1 cellular context compared by ENCODE assay signal in the genomic region with DNA sequence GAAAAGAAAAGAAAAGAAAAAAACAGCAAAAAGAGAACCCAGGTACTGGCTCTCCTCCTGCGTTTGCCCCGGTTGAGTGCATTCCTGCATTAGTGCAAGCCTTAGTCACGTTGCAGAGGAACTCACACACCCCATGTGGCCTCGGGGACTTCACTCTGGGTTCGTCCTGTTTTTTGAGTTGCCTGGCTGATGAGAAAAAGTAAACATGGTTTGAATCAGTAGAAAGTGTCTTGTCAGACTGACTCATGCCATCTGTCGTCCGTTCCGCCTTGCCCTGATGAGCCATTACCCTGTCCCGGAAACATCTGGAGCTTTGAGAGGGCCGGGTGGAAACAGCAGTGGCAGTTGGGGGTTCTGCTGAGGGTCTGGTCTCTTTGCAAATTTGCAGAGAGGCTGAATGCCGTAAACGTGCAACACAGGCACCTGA.
TF ChIP-seq lines count a peak whose summit lies in the region.

No MANE protein-coding gene starts in this region.

TF ChIP-seq in HepG2, 621 proteins besides CTCF, POLR2A, EP300 and RAD21 (continued from another document and continues in another):
- TF ChIP-seq, protein P1, sequence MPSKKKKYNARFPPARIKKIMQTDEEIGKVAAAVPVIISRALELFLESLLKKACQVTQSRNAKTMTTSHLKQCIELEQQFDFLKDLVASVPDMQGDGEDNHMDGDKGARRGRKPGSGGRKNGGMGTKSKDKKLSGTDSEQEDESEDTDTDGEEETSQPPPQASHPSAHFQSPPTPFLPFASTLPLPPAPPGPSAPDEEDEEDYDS (CRISPR knock-in tag; IDR thresholded peaks at IDR 0.05), result no peak
- no peak for TF ChIP-seq ZNF703 (CRISPR knock-in tag; IDR thresholded peaks at IDR 0.05; ENCODE audit: borderline replicate concordance)
- no peak for TF ChIP-seq ZNF34 (CRISPR knock-in tag; IDR thresholded peaks at IDR 0.05; ENCODE audit: borderline replicate concordance)
- no peak for TF ChIP-seq ZNF251 (CRISPR knock-in tag; IDR thresholded peaks at IDR 0.05)
- TF ChIP-seq POLR2AphosphoS2 (IDR thresholded peaks at IDR 0.05; ENCODE audit: low read depth, low read length), result no peak
- no peak for TF ChIP-seq ZNF10 (CRISPR knock-in tag; IDR thresholded peaks at IDR 0.05; ENCODE audit: borderline replicate concordance, low read depth)
- no peak for TF ChIP-seq RBAK (CRISPR knock-in tag; IDR thresholded peaks at IDR 0.05)
- TF ChIP-seq HHEX (CRISPR knock-in tag; IDR thresholded peaks at IDR 0.05), result no peak
- TF ChIP-seq XBP1 (CRISPR knock-in tag; IDR thresholded peaks at IDR 0.05), result no peak
- no peak for TF ChIP-seq ZNF709 (CRISPR knock-in tag; IDR thresholded peaks at IDR 0.05)
- TF ChIP-seq KDM3A (CRISPR knock-in tag; IDR thresholded peaks at IDR 0.05; ENCODE audit: low read depth), result no peak
- TF ChIP-seq ZFP36L2 (CRISPR knock-in tag; IDR thresholded peaks at IDR 0.05), result no peak
- no peak for TF ChIP-seq ZNF501 (CRISPR knock-in tag; IDR thresholded peaks at IDR 0.05)
- TF ChIP-seq, protein P2, sequence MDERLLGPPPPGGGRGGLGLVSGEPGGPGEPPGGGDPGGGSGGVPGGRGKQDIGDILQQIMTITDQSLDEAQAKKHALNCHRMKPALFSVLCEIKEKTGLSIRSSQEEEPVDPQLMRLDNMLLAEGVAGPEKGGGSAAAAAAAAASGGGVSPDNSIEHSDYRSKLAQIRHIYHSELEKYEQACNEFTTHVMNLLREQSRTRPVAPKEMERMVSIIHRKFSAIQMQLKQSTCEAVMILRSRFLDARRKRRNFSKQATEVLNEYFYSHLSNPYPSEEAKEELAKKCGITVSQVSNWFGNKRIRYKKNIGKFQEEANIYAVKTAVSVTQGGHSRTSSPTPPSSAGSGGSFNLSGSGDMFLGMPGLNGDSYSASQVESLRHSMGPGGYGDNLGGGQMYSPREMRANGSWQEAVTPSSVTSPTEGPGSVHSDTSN (CRISPR knock-in tag; IDR thresholded peaks at IDR 0.05), result no peak
- TF ChIP-seq BRD4 (CRISPR knock-in tag; IDR thresholded peaks at IDR 0.05), result no peak
- no peak for TF ChIP-seq TP53 (CRISPR knock-in tag; conservative IDR thresholded peaks at IDR 0.05)
- TF ChIP-seq MAZ (IDR thresholded peaks at IDR 0.05; ENCODE audit: borderline replicate concordance, low read depth, low read length), result no peak
- no peak for TF ChIP-seq MAZ (CRISPR knock-in tag; IDR thresholded peaks at IDR 0.05; ENCODE audit: low read depth)
- TF ChIP-seq ZNF652 (CRISPR knock-in tag; IDR thresholded peaks at IDR 0.05; ENCODE audit: borderline replicate concordance, low read depth), result no peak
- TF ChIP-seq RARG (CRISPR knock-in tag; IDR thresholded peaks at IDR 0.05; ENCODE audit: low read depth), result no peak
- no peak for TF ChIP-seq HNRNPL (IDR thresholded peaks at IDR 0.05; ENCODE audit: low read depth, low read length)
- no peak for TF ChIP-seq ZNF557 (CRISPR knock-in tag; IDR thresholded peaks at IDR 0.05)
- no peak for TF ChIP-seq ZNF607 (CRISPR knock-in tag; IDR thresholded peaks at IDR 0.05; ENCODE audit: borderline replicate concordance)
- TF ChIP-seq ZNF335 (CRISPR knock-in tag; IDR thresholded peaks at IDR 0.05), result no peak
- TF ChIP-seq ZNF143 (CRISPR knock-in tag; IDR thresholded peaks at IDR 0.05), result no peak
- TF ChIP-seq PLRG1 (conservative IDR thresholded peaks at IDR 0.05), result no peak
- peak; percentile 38 for TF ChIP-seq MAFF (IDR thresholded peaks at IDR 0.05; ENCODE audit: low read depth, low read length)
- TF ChIP-seq ZNF713 (CRISPR knock-in tag; IDR thresholded peaks at IDR 0.05), result no peak
- TF ChIP-seq RXRB (CRISPR knock-in tag; IDR thresholded peaks at IDR 0.05; ENCODE audit: borderline replicate concordance), result peak; percentile 54; the same call in 1 of the 2 replicates
- no peak for TF ChIP-seq SATB2 (CRISPR knock-in tag; IDR thresholded peaks at IDR 0.05)
- TF ChIP-seq TAF15 (IDR thresholded peaks at IDR 0.05; ENCODE audit: low read depth, low read length, poor library complexity, severe bottlenecking), result no peak
- no peak for TF ChIP-seq JUNB (CRISPR knock-in tag; IDR thresholded peaks at IDR 0.05; ENCODE audit: borderline replicate concordance)
- TF ChIP-seq ATF7 (IDR thresholded peaks at IDR 0.05), result no peak
- TF ChIP-seq ATF7 (CRISPR knock-in tag; IDR thresholded peaks at IDR 0.05), result no peak
- TF ChIP-seq ZNF549 (CRISPR knock-in tag; IDR thresholded peaks at IDR 0.05), result no peak
- TF ChIP-seq, protein P3, sequence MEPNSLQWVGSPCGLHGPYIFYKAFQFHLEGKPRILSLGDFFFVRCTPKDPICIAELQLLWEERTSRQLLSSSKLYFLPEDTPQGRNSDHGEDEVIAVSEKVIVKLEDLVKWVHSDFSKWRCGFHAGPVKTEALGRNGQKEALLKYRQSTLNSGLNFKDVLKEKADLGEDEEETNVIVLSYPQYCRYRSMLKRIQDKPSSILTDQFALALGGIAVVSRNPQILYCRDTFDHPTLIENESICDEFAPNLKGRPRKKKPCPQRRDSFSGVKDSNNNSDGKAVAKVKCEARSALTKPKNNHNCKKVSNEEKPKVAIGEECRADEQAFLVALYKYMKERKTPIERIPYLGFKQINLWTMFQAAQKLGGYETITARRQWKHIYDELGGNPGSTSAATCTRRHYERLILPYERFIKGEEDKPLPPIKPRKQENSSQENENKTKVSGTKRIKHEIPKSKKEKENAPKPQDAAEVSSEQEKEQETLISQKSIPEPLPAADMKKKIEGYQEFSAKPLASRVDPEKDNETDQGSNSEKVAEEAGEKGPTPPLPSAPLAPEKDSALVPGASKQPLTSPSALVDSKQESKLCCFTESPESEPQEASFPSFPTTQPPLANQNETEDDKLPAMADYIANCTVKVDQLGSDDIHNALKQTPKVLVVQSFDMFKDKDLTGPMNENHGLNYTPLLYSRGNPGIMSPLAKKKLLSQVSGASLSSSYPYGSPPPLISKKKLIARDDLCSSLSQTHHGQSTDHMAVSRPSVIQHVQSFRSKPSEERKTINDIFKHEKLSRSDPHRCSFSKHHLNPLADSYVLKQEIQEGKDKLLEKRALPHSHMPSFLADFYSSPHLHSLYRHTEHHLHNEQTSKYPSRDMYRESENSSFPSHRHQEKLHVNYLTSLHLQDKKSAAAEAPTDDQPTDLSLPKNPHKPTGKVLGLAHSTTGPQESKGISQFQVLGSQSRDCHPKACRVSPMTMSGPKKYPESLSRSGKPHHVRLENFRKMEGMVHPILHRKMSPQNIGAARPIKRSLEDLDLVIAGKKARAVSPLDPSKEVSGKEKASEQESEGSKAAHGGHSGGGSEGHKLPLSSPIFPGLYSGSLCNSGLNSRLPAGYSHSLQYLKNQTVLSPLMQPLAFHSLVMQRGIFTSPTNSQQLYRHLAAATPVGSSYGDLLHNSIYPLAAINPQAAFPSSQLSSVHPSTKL (CRISPR knock-in tag; IDR thresholded peaks at IDR 0.05), result peak; percentile 57
- TF ChIP-seq ZSCAN30 (CRISPR knock-in tag; IDR thresholded peaks at IDR 0.05), result no peak
- no peak for TF ChIP-seq ZNF781 (CRISPR knock-in tag; IDR thresholded peaks at IDR 0.05; ENCODE audit: borderline replicate concordance, not compliant biosample characterization)
- no peak for TF ChIP-seq ZNF224 (CRISPR knock-in tag; IDR thresholded peaks at IDR 0.05)
- no peak for TF ChIP-seq CREB1 (IDR thresholded peaks at IDR 0.05)
- no peak for TF ChIP-seq CREB1 (CRISPR knock-in tag; IDR thresholded peaks at IDR 0.05)
- TF ChIP-seq, protein P4, sequence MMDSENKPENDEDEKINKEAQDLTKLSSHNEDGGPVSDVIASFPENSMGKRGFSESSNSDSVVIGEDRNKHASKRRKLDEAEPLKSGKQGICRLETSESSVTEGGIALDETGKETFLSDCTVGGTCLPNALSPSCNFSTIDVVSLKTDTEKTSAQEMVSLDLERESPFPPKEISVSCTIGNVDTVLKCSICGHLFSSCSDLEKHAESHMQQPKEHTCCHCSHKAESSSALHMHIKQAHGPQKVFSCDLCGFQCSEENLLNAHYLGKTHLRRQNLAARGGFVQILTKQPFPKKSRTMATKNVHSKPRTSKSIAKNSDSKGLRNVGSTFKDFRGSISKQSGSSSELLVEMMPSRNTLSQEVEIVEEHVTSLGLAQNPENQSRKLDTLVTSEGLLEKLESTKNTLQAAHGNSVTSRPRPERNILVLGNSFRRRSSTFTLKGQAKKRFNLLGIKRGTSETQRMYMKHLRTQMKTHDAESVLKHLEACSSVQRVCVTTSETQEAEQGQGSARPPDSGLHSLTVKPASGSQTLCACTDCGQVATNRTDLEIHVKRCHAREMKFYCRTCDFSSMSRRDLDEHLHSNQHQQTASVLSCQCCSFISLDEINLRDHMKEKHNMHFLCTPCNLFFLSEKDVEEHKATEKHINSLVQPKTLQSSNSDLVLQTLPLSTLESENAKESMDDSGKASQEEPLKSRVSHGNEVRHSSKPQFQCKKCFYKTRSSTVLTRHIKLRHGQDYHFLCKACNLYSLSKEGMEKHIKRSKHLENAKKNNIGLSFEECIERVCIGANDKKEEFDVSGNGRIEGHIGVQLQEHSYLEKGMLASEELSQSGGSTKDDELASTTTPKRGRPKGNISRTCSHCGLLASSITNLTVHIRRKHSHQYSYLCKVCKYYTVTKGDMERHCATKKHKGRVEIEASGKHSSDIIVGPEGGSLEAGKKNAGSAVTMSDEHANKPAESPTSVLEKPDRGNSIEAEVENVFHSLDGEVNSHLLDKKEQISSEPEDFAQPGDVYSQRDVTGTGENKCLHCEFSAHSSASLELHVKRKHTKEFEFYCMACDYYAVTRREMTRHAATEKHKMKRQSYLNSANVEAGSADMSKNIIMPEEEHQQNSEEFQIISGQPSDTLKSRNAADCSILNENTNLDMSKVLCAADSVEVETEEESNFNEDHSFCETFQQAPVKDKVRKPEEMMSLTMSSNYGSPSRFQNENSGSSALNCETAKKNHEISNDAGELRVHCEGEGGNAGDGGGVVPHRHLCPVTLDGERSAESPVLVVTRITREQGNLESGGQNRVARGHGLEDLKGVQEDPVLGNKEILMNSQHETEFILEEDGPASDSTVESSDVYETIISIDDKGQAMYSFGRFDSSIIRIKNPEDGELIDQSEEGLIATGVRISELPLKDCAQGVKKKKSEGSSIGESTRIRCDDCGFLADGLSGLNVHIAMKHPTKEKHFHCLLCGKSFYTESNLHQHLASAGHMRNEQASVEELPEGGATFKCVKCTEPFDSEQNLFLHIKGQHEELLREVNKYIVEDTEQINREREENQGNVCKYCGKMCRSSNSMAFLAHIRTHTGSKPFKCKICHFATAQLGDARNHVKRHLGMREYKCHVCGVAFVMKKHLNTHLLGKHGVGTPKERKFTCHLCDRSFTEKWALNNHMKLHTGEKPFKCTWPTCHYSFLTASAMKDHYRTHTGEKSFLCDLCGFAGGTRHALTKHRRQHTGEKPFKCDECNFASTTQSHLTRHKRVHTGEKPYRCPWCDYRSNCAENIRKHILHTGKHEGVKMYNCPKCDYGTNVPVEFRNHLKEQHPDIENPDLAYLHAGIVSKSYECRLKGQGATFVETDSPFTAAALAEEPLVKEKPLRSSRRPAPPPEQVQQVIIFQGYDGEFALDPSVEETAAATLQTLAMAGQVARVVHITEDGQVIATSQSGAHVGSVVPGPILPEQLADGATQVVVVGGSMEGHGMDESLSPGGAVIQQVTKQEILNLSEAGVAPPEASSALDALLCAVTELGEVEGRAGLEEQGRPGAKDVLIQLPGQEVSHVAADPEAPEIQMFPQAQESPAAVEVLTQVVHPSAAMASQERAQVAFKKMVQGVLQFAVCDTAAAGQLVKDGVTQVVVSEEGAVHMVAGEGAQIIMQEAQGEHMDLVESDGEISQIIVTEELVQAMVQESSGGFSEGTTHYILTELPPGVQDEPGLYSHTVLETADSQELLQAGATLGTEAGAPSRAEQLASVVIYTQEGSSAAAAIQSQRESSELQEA (CRISPR knock-in tag; IDR thresholded peaks at IDR 0.05; ENCODE audit: not compliant biosample characterization), result no peak
- TF ChIP-seq ZNF546 (CRISPR knock-in tag; conservative IDR thresholded peaks at IDR 0.05), result no peak
- TF ChIP-seq, protein P5, sequence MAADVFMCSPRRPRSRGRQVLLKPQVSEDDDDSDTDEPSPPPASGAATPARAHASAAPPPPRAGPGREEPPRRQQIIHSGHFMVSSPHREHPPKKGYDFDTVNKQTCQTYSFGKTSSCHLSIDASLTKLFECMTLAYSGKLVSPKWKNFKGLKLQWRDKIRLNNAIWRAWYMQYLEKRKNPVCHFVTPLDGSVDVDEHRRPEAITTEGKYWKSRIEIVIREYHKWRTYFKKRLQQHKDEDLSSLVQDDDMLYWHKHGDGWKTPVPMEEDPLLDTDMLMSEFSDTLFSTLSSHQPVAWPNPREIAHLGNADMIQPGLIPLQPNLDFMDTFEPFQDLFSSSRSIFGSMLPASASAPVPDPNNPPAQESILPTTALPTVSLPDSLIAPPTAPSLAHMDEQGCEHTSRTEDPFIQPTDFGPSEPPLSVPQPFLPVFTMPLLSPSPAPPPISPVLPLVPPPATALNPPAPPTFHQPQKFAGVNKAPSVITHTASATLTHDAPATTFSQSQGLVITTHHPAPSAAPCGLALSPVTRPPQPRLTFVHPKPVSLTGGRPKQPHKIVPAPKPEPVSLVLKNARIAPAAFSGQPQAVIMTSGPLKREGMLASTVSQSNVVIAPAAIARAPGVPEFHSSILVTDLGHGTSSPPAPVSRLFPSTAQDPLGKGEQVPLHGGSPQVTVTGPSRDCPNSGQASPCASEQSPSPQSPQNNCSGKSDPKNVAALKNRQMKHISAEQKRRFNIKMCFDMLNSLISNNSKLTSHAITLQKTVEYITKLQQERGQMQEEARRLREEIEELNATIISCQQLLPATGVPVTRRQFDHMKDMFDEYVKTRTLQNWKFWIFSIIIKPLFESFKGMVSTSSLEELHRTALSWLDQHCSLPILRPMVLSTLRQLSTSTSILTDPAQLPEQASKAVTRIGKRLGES (CRISPR knock-in tag; IDR thresholded peaks at IDR 0.05; ENCODE audit: borderline replicate concordance), result no peak
- no peak for TF ChIP-seq ZBTB21 (CRISPR knock-in tag; IDR thresholded peaks at IDR 0.05)
- TF ChIP-seq ZFP90 (CRISPR knock-in tag; IDR thresholded peaks at IDR 0.05; ENCODE audit: borderline replicate concordance), result no peak
- 0 out of 4 replicates have a peak, but pooled peaks of 1 of the 2 experiments have one; percentile 38 for TF ChIP-seq KLF16 (CRISPR knock-in tag; IDR thresholded peaks at IDR 0.05)
- TF ChIP-seq, protein P6, sequence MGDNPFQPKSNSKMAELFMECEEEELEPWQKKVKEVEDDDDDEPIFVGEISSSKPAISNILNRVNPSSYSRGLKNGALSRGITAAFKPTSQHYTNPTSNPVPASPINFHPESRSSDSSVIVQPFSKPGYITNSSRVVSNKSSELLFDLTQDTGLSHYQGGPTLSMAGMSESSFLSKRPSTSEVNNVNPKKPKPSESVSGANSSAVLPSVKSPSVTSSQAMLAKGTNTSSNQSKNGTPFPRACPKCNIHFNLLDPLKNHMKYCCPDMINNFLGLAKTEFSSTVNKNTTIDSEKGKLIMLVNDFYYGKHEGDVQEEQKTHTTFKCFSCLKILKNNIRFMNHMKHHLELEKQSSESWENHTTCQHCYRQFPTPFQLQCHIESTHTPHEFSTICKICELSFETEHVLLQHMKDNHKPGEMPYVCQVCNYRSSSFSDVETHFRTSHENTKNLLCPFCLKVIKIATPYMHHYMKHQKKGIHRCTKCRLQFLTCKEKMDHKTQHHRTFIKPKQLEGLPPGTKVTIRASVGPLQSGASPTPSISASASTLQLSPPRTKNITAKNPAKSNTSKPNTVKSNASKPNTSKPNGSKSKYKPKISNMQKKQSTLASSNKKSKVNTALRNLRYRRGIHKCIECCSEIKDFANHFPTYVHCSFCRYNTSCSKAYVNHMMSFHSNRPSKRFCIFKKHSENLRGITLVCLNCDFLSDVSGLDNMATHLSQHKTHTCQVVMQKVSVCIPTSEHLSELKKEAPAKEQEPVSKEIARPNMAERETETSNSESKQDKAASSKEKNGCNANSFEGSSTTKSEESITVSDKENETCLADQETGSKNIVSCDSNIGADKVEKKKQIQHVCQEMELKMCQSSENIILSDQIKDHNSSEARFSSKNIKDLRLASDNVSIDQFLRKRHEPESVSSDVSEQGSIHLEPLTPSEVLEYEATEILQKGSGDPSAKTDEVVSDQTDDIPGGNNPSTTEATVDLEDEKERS (CRISPR knock-in tag; IDR thresholded peaks at IDR 0.05), result no peak
